Comparison of ENCODE assay signal across 1 cellular context in the genomic region with DNA sequence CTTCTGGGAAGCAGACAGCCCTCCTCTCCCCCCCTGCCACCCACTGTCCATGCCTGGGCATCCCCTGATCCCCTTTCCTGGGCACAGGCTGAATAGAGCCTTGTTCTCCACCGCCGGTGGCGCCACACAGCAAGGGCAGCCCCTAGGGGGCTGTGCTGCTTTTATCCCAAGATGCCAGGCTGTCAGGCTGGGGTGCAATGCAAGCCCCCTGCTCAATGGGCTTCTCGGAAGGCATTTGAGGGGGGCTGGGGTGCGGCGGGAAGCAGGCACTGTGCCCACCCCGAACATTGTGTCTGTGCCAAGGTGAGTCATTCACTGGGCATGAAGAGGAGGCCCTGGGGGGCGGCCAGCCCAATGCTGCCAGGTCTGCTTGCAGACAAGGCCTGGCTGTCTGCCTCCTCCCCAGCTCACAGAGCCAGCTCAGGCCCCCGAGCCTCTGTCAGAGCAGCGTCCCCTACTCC.
TF ChIP-seq lines count a peak whose summit lies in the region.

No MANE protein-coding gene starts in this region.

TF ChIP-seq in IMR-90, 13 proteins besides CTCF, POLR2A, EP300 and RAD21:
- TF ChIP-seq, protein P1, sequence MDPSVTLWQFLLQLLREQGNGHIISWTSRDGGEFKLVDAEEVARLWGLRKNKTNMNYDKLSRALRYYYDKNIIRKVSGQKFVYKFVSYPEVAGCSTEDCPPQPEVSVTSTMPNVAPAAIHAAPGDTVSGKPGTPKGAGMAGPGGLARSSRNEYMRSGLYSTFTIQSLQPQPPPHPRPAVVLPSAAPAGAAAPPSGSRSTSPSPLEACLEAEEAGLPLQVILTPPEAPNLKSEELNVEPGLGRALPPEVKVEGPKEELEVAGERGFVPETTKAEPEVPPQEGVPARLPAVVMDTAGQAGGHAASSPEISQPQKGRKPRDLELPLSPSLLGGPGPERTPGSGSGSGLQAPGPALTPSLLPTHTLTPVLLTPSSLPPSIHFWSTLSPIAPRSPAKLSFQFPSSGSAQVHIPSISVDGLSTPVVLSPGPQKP (IDR thresholded peaks at IDR 0.05; ENCODE audit: borderline replicate concordance, low read depth, low read length) = no peak
- TF ChIP-seq FOS (IDR thresholded peaks at IDR 0.05; ENCODE audit: low read depth, low read length) (no peak), RFX5 (IDR thresholded peaks at IDR 0.05; ENCODE audit: low read depth, low read length) (no peak), CEBPB (IDR thresholded peaks at IDR 0.05; ENCODE audit: low read depth, low read length) (no peak), NFE2L2 (IDR thresholded peaks at IDR 0.05; ENCODE audit: low read depth, low read length) (no peak), MXI1 (IDR thresholded peaks at IDR 0.05; ENCODE audit: borderline replicate concordance, low read depth, low read length) (no peak), MAZ (IDR thresholded peaks at IDR 0.05; ENCODE audit: borderline replicate concordance, low read depth, low read length) (no peak), SMC3 (IDR thresholded peaks at IDR 0.05; ENCODE audit: low read depth, low read length) (no peak), CHD1 (IDR thresholded peaks at IDR 0.05; ENCODE audit: low read depth, low read length) (no peak), BHLHE40 (IDR thresholded peaks at IDR 0.05; ENCODE audit: low read depth, low read length) (no peak)
- TF ChIP-seq, protein P2, sequence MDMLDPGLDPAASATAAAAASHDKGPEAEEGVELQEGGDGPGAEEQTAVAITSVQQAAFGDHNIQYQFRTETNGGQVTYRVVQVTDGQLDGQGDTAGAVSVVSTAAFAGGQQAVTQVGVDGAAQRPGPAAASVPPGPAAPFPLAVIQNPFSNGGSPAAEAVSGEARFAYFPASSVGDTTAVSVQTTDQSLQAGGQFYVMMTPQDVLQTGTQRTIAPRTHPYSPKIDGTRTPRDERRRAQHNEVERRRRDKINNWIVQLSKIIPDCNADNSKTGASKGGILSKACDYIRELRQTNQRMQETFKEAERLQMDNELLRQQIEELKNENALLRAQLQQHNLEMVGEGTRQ (IDR thresholded peaks at IDR 0.05; ENCODE audit: low read depth, low read length) = no peak
